ENCODE assay signal across 8 cellular contexts in the genomic region with DNA sequence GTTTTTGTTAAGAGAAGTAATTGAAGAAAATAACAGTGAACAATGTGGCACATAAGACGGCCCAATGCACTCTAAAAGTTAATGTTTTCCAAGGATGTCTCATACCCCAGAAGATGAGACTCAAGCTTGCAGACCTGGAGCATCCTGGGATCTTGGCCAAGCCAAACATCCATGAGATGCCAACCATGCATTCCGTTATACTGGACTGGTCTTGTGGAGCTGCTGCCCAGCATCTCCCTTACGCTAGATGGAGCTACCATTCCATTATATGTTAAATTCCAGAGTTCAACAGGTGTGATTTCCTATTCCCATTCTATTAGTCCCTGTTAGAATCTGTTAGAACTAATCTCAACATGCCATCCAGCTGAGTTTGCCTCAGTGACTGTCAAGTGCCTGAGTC.
DNase-seq lines count a peak whose midpoint lies in the region; ATAC-seq and TF ChIP-seq lines count a peak whose summit lies in the region.

No MANE protein-coding gene starts in this region.

- TF ChIP-seq CTCF in mammary epithelial cell (conservative IDR thresholded peaks at IDR 0.05 in 1 of 2, IDR thresholded peaks at IDR 0.05 in 1 of 2; ENCODE audit: extremely low read depth in 1 of 2, insufficient read depth in 1 of 2, low read depth in 1 of 2, low read length in 2 of 2) (peak; percentile 83 to 85), neural crest cell (conservative IDR thresholded peaks at IDR 0.05) (peak; percentile 59)

- H3K27me3 Mint-ChIP-seq in neural crest cell (ENCODE audit: low read depth), result no peaks in the 10 kb centered on the region
- H3K27me3 Mint-ChIP-seq in activated CD8-positive, alpha-beta T cell treated with anti-CD3 and anti-CD28 coated beads, Interleukin-2, amount 10 ng/mL, durations not matched to agents 7 days and 5 days (ENCODE audit: low read depth), result peaks cover 9% of the 10 kb centered on the region

- ATAC-seq in activated CD8-positive, alpha-beta T cell treated with anti-CD3 and anti-CD28 coated beads, Interleukin-2, amount 10 ng/mL, durations not matched to agents 7 days and 5 days, result no peak
- no peak for ATAC-seq in left ventricle myocardium superior

- H3K4me3 Mint-ChIP-seq in neural crest cell, result no peak overlapping the region
- no peak overlapping the region for H3K4me3 Mint-ChIP-seq in activated CD8-positive, alpha-beta T cell treated with anti-CD3 and anti-CD28 coated beads, Interleukin-2, amount 10 ng/mL, durations not matched to agents 7 days and 5 days

- H3K9me3 ChIP-seq in MG63 (no peaks in the 10 kb centered on the region), mammary epithelial cell (replicated peaks; ENCODE audit: insufficient read depth, low read length) (no peaks in the 10 kb centered on the region)

- no TSS peak for BruUV-seq in mammary epithelial cell (replicated peaks; lab: Mats Ljungman, UMichigan)

- no peak overlapping the region for H3K27ac ChIP-seq in mammary epithelial cell (ENCODE audit: insufficient read depth, low read depth, low read length)

- in situ Hi-C loops in mammary epithelial cell (cut with MboI; ENCODE audit: low sequenced_read_pairs in 2 of 2), result loop anchor here in 1 of 2 donors (25.0 kb wide), 1 partner anchor 707 kb away; no protein-coding TSS in a partner anchor

- no peaks in the 10 kb centered on the region for H4K20me1 ChIP-seq in mammary epithelial cell (ENCODE audit: insufficient read depth, low read length)

- dilution Hi-C loops in mammary epithelial cell (cut with HindIII; ENCODE audit: low sequenced_read_pairs), result no loop called here

- WGBS in mammary epithelial cell (ENCODE audit: low coverage, missing lambda C conversion rate), result 0% methylated on average over 3 of the region's 3 CpGs

- H3K27me3 ChIP-seq in MG63 (no peaks in the 10 kb centered on the region), mammary epithelial cell (ENCODE audit: insufficient read depth, low read length) (no peaks in the 10 kb centered on the region)

- DNase-seq in GM04504 (ENCODE audit: low read depth), result peak; percentile 10
- DNase-seq in MG63, result peak; percentile 57
- peak; percentile 63 for DNase-seq in mammary epithelial cell
- DNase-seq in neural crest cell (ENCODE audit: low read depth, low spot score), result no peak
- no peak for DNase-seq in CD1c-positive myeloid dendritic cell (ENCODE audit: extremely low spot score)
- DNase-seq in activated CD8-positive, alpha-beta T cell treated with anti-CD3 and anti-CD28 coated beads, Interleukin-2, amount 10 ng/mL, durations not matched to agents 7 days and 5 days, result no peak
- no peak for DNase-seq in left ventricle myocardium superior
- no peak for DNase-seq in midbrain (lab: John Stamatoyannopoulos, UW)

- peaks cover 8% of the 10 kb centered on the region for H3K9me3 Mint-ChIP-seq in neural crest cell
- no peaks in the 10 kb centered on the region for H3K9me3 Mint-ChIP-seq in activated CD8-positive, alpha-beta T cell treated with anti-CD3 and anti-CD28 coated beads, Interleukin-2, amount 10 ng/mL, durations not matched to agents 7 days and 5 days (ENCODE audit: insufficient read depth)

- CTCF ChIA-PET in mammary epithelial cell (lab: Charles Lee; ENCODE audit: low non-redundant PET), result interaction anchor here (0.6 to 1.1 kb wide), 5 partner anchors 11 to 704 kb away, joined by 3 to 16 read pairs (median 3); no protein-coding TSS in a partner anchor
- CTCF ChIA-PET in activated CD8-positive, alpha-beta T cell treated with anti-CD3 and anti-CD28 coated beads, Interleukin-2, amount 10 ng/mL, durations not matched to agents 7 days and 5 days (lab: Charles Lee), result no interaction called here

- no peak overlapping the region for H3K4me2 ChIP-seq in mammary epithelial cell (ENCODE audit: insufficient read depth, low read depth, low read length)

- H2AFZ ChIP-seq in mammary epithelial cell (ENCODE audit: low read depth, low read length), result no peak overlapping the region

- H3K4me1 ChIP-seq in mammary epithelial cell (ENCODE audit: insufficient read depth, low read length), result no peaks in the 10 kb centered on the region

- H3K9ac ChIP-seq in mammary epithelial cell (ENCODE audit: insufficient read depth, low read length), result no peak overlapping the region

- no peaks in the 10 kb centered on the region for H3K79me2 ChIP-seq in mammary epithelial cell (ENCODE audit: insufficient read depth, low read length)

- peaks cover 3% of the 10 kb centered on the region for H3K36me3 Mint-ChIP-seq in neural crest cell (ENCODE audit: low read depth)
- H3K36me3 Mint-ChIP-seq in activated CD8-positive, alpha-beta T cell treated with anti-CD3 and anti-CD28 coated beads, Interleukin-2, amount 10 ng/mL, durations not matched to agents 7 days and 5 days (ENCODE audit: low read depth), result no peaks in the 10 kb centered on the region

- H3K4me3 ChIP-seq in MG63, result no peak overlapping the region
- no peak overlapping the region for H3K4me3 ChIP-seq in mammary epithelial cell (replicated peaks in 1 of 3; ENCODE audit: insufficient read depth in 1 of 3, low read depth in 2 of 3, low read length in 3 of 3)

- POLR2A ChIA-PET in activated CD8-positive, alpha-beta T cell treated with anti-CD3 and anti-CD28 coated beads, Interleukin-2, amount 10 ng/mL, durations not matched to agents 7 days and 5 days (lab: Charles Lee), result no interaction called here

- intact Hi-C loops in mammary epithelial cell (cut with micrococcal nuclease), result loop anchor here (1.0 to 5.0 kb wide), 6 partner anchors 42 to 1931 kb away; no protein-coding TSS in a partner anchor
- intact Hi-C loops in left ventricle myocardium superior (cut with micrococcal nuclease), result no loop called here

- peaks cover 3% of the 10 kb centered on the region for H3K4me1 Mint-ChIP-seq in neural crest cell
- no peaks in the 10 kb centered on the region for H3K4me1 Mint-ChIP-seq in activated CD8-positive, alpha-beta T cell treated with anti-CD3 and anti-CD28 coated beads, Interleukin-2, amount 10 ng/mL, durations not matched to agents 7 days and 5 days (ENCODE audit: low read depth)

- H3K27ac Mint-ChIP-seq in neural crest cell (ENCODE audit: unreplicated experiment), result no peak overlapping the region
- H3K27ac Mint-ChIP-seq in activated CD8-positive, alpha-beta T cell treated with anti-CD3 and anti-CD28 coated beads, Interleukin-2, amount 10 ng/mL, durations not matched to agents 7 days and 5 days, result no peak overlapping the region

- H3K36me3 ChIP-seq in MG63 (no peaks in the 10 kb centered on the region), mammary epithelial cell (ENCODE audit: insufficient read depth, low read length) (no peaks in the 10 kb centered on the region)

Comparison
In these comparisons a context has a peak if more than half of its experiments do, and no peak if none do; other contexts are left out.
1. DNase-seq: peak in GM04504 (single experiment), MG63 (single experiment) and mammary epithelial cell (single experiment); none in neural crest cell (single experiment), CD1c-positive myeloid dendritic cell (single experiment), activated CD8-positive, alpha-beta T cell treated with anti-CD3 and anti-CD28 coated beads, Interleukin-2, amount 10 ng/mL, durations not matched to agents 7 days and 5 days (single experiment), left ventricle myocardium superior (single experiment) and midbrain (single experiment).